ENCODE assay signal across 1 cellular context in genomic region chr6:140440223-140440810, GRCh38.
TF ChIP-seq lines count a peak whose summit lies in the region.

No MANE protein-coding gene starts in this region.

TF ChIP-seq in IMR-90, 13 proteins besides CTCF, POLR2A, EP300 and RAD21:
- TF ChIP-seq CEBPB (IDR thresholded peaks at IDR 0.05; ENCODE audit: low read depth, low read length) = no peak
- TF ChIP-seq CHD1 (IDR thresholded peaks at IDR 0.05; ENCODE audit: low read depth, low read length) = no peak
- TF ChIP-seq MAZ (IDR thresholded peaks at IDR 0.05; ENCODE audit: borderline replicate concordance, low read depth, low read length) = no peak
- TF ChIP-seq SMC3 (IDR thresholded peaks at IDR 0.05; ENCODE audit: low read depth, low read length) = no peak
- no peak for TF ChIP-seq MXI1 (IDR thresholded peaks at IDR 0.05; ENCODE audit: borderline replicate concordance, low read depth, low read length)
- TF ChIP-seq MAFK (IDR thresholded peaks at IDR 0.05; ENCODE audit: low read depth, low read length) = no peak
- TF ChIP-seq BHLHE40 (IDR thresholded peaks at IDR 0.05; ENCODE audit: low read depth, low read length) = no peak
- TF ChIP-seq NFE2L2 (IDR thresholded peaks at IDR 0.05; ENCODE audit: low read depth, low read length) = no peak
- TF ChIP-seq USF2 (IDR thresholded peaks at IDR 0.05; ENCODE audit: low read depth, low read length) = no peak
- TF ChIP-seq, protein P1, sequence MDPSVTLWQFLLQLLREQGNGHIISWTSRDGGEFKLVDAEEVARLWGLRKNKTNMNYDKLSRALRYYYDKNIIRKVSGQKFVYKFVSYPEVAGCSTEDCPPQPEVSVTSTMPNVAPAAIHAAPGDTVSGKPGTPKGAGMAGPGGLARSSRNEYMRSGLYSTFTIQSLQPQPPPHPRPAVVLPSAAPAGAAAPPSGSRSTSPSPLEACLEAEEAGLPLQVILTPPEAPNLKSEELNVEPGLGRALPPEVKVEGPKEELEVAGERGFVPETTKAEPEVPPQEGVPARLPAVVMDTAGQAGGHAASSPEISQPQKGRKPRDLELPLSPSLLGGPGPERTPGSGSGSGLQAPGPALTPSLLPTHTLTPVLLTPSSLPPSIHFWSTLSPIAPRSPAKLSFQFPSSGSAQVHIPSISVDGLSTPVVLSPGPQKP (IDR thresholded peaks at IDR 0.05; ENCODE audit: borderline replicate concordance, low read depth, low read length) = no peak
- no peak for TF ChIP-seq FOS (IDR thresholded peaks at IDR 0.05; ENCODE audit: low read depth, low read length)
- no peak for TF ChIP-seq RFX5 (IDR thresholded peaks at IDR 0.05; ENCODE audit: low read depth, low read length)
- TF ChIP-seq RCOR1 (IDR thresholded peaks at IDR 0.05; ENCODE audit: insufficient replicate concordance, low read length) = no peak
